Comparison of ENCODE assay signal across 8 cellular contexts in the genomic region with DNA sequence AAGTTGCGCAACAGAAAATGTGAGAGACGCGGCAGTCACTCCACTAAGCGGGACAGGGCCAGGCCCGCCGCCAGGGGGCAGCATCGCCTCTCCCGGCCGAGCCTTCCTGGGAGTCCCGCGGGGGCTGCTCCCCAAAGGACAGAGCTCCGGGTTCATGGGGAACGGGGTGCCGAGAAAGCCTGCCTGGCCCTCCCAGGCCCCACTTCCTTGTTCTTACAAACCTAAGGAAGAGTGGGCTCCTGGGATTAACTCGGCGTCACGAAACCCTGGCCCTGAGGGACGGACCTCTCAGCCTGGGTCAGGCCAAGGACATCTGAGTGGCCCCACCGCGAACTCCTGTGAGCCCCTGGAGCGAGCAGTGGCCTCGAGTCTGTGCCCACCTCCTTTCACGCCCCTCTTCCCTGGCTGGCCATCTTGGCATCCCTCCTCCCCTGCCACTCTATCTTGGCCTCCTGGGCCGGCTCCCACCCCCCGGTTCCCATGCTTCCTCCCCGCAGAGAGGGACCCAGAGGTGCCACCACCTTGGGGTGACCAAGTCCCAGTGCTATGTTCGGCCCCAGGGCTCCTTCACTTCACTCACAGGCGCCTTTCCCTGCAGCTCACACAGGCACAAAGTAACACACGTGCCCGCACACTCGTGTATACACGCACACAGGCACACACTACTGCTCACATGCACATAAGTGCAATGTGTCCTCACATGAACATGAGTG.
DNase-seq lines count a peak whose midpoint lies in the region; ATAC-seq, FAIRE-seq and TF ChIP-seq lines count a peak whose summit lies in the region.

No MANE protein-coding gene starts in this region.

- DNase-seq in DMS153 treated with DMSO at 0.1 percent for 48 hours (lab: John Stamatoyannopoulos, UW; ENCODE audit: unreplicated experiment): peak; percentile 11
- DNase-seq in LHCN-M2 (ENCODE audit: low read depth): peak; percentile 23
- peak; percentile 63 for DNase-seq in T-helper 9 cell
- DNase-seq in astrocyte (ENCODE audit: low read depth): peak; percentile 13
- peak in 39 of 51 donors; percentile 6 to 76 (median 27) for DNase-seq in hypothalamus (lab: John Stamatoyannopoulos, UW)
- peak; percentile 63 for DNase-seq in smooth muscle cell (lab: John Stamatoyannopoulos, UW; ENCODE audit: unreplicated experiment)

- H3K9ac ChIP-seq in astrocyte (ENCODE audit: low read length) (peak overlapping the region; percentile 48), smooth muscle cell (ENCODE audit: low read depth) (no peak overlapping the region)

- H3K9me3 Mint-ChIP-seq in astrocyte (ENCODE audit: unreplicated experiment): no peaks in the 10 kb centered on the region

- H3F3A ChIP-seq in smooth muscle cell (ENCODE audit: low read depth): no peaks in the 10 kb centered on the region

- no peak overlapping the region for H3K4me3 Mint-ChIP-seq in astrocyte (ENCODE audit: unreplicated experiment)

- peaks cover 18% of the 10 kb centered on the region for H3K4me1 ChIP-seq in astrocyte (ENCODE audit: insufficient read depth, low read length)
- no peaks in the 10 kb centered on the region for H3K4me1 ChIP-seq in smooth muscle cell (ENCODE audit: low read depth)

- TF ChIP-seq CTCF in astrocyte (IDR thresholded peaks at IDR 0.05; ENCODE audit: insufficient read depth, low read depth, low read length): peak; percentile 67
- TF ChIP-seq CTCF in smooth muscle cell (IDR thresholded peaks at IDR 0.05; ENCODE audit: borderline replicate concordance, insufficient read depth, poor library complexity, severe bottlenecking): peak; percentile 89

- no peak for FAIRE-seq in astrocyte (lab: Jason Lieb, UNC)

- H2AFZ ChIP-seq in astrocyte (ENCODE audit: low read depth, low read length) (peak overlapping the region; percentile 71), smooth muscle cell (ENCODE audit: low read depth) (no peak overlapping the region)

- H3K27me3 ChIP-seq in astrocyte (ENCODE audit: insufficient read depth, low read length): no peaks in the 10 kb centered on the region
- H3K27me3 ChIP-seq in smooth muscle cell (ENCODE audit: low read depth): no peaks in the 10 kb centered on the region

- H4K20me1 ChIP-seq in astrocyte (ENCODE audit: insufficient read depth, low read length): no peaks in the 10 kb centered on the region
- no peaks in the 10 kb centered on the region for H4K20me1 ChIP-seq in smooth muscle cell (ENCODE audit: low read depth)

- WGBS in smooth muscle cell (ENCODE audit: low lambda C conversion rate): 41% methylated on average over 30 of the region's 32 CpGs

- H3K4me2 ChIP-seq in astrocyte (ENCODE audit: low read length) (peak overlapping the region; percentile 67), smooth muscle cell (peak overlapping the region; percentile 78)

- H3K36me3 ChIP-seq in astrocyte (ENCODE audit: insufficient read depth, low read length) (no peaks in the 10 kb centered on the region), smooth muscle cell (ENCODE audit: low read depth) (no peaks in the 10 kb centered on the region)

- H3K27ac Mint-ChIP-seq in astrocyte (ENCODE audit: unreplicated experiment): no peak overlapping the region

- no peaks in the 10 kb centered on the region for H3K36me3 Mint-ChIP-seq in astrocyte (ENCODE audit: low read depth, unreplicated experiment)

- H3K79me2 ChIP-seq in astrocyte (ENCODE audit: insufficient read depth, low read length) (no peaks in the 10 kb centered on the region), smooth muscle cell (ENCODE audit: low read depth) (no peaks in the 10 kb centered on the region)

- H3K27ac ChIP-seq in astrocyte (ENCODE audit: low read depth, low read length) (no peak overlapping the region), smooth muscle cell (ENCODE audit: low read depth) (no peak overlapping the region)

- H3K9me3 ChIP-seq in astrocyte (ENCODE audit: insufficient read depth, low read depth, low read length): peaks cover 3% of the 10 kb centered on the region
- H3K9me3 ChIP-seq in smooth muscle cell (replicated peaks; ENCODE audit: low read depth): no peaks in the 10 kb centered on the region

- no peaks in the 10 kb centered on the region for H3K4me1 Mint-ChIP-seq in astrocyte (ENCODE audit: low read depth, unreplicated experiment)

- H3K27me3 Mint-ChIP-seq in astrocyte (ENCODE audit: low read depth, unreplicated experiment): peaks cover 53% of the 10 kb centered on the region

- H3K4me3 ChIP-seq in astrocyte (ENCODE audit: insufficient read depth, low read depth, low read length) (no peak overlapping the region), smooth muscle cell (no peak overlapping the region)

- ATAC-seq in HG02588 (IDR thresholded peaks at IDR 0.05; ENCODE audit: unreplicated experiment) (no peak), HG03457 (IDR thresholded peaks at IDR 0.05; ENCODE audit: unreplicated experiment) (no peak)

Comparison
In these comparisons a context has a peak if more than half of its experiments do, and no peak if none do; other contexts are left out.
1. DNase-seq: peak in every context shown above with its lines; median percentile 63 in T-helper 9 cell; 63 in smooth muscle cell; 27 in hypothalamus; 23 in LHCN-M2; 13 in astrocyte; 11 in DMS153 treated with DMSO at 0.1 percent for 48 hours.